In the genomic region with DNA sequence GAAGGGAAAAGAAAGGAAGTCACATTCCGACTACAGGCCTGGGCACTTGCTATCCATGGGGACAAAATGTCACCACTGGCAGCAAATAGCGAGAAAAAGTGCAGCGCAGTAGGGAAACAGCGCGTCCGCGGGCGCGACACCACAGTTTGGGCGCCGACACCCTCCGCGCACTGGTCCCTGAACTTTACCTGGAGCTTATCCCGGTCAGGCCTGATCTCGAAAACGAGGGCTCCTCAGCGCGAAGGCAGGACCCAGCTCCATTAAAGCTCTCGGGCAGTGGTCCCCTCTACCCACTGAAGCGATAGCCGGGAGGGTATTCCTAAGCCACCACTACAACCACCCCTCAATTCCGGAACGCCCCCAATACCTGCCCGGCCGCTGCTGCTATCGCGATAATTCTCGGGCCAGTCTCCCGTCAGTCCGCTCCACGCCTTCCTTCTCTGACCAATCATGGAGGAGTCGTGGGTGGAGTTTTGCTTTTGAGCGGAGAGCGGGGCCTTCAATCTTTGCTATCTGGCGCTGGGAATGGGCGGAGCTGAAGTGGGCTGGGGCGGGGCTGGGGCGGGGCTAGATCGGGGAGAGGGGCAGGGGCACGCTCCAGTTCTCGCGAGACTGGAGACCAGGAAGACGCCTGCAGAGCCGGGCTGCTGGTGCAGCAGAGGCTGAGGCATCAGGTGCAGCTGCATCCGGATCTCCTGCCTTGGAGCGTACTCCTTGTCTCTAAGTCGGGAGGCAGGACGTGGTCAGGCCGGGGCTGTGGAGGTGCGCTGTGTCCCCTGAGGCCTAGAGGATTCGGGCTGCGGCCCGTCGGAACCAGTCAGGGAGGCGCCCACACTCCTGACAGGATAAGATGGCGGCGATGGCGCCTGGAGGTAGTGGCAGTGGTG, we compare ENCODE assay signal across 8 cellular contexts. TPM values are rescaled to one million over a fixed set of nuclear protein-coding genes. Genes with fewer than 3 reads are reported as not detected.
DNase-seq lines count a peak whose midpoint lies in the region; ATAC-seq and TF ChIP-seq lines count a peak whose summit lies in the region.

A gene with protein sequence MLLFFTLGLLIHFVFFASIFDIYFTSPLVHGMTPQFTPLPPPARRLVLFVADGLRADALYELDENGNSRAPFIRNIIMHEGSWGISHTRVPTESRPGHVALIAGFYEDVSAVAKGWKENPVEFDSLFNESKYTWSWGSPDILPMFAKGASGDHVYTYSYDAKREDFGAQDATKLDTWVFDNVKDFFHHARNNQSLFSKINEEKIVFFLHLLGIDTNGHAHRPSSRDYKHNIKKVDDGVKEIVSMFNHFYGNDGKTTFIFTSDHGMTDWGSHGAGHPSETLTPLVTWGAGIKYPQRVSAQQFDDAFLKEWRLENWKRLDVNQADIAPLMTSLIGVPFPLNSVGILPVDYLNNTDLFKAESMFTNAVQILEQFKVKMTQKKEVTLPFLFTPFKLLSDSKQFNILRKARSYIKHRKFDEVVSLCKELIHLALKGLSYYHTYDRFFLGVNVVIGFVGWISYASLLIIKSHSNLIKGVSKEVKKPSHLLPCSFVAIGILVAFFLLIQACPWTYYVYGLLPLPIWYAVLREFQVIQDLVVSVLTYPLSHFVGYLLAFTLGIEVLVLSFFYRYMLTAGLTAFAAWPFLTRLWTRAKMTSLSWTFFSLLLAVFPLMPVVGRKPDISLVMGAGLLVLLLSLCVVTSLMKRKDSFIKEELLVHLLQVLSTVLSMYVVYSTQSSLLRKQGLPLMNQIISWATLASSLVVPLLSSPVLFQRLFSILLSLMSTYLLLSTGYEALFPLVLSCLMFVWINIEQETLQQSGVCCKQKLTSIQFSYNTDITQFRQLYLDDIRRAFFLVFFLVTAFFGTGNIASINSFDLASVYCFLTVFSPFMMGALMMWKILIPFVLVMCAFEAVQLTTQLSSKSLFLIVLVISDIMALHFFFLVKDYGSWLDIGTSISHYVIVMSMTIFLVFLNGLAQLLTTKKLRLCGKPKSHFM (minus strand): TSS at position 401 of the 887 bp plus-strand sequence. CDS start 25,703 bp downstream, outside the sequence.
RELCH (plus strand) TSS at position 600 of the 887 bp plus-strand sequence; CDS start at position 851, 251 bp downstream.

- peak within 1 kb of the TSS; percentile 87 for H3K27ac ChIP-seq in colonic mucosa

- H3K27me3 ChIP-seq in BE2C (no peaks in the 10 kb centered on the region), colonic mucosa (no peaks in the 10 kb centered on the region)

- DNase-seq in BE2C (peak; percentile 87), GM19240 (ENCODE audit: insufficient read length, low spot score) (peak; percentile 65), NCI-H526 (lab: John Stamatoyannopoulos, UW) (peak; percentile 98 to 99), colonic mucosa (peak; percentile 98), kidney tubule cell (ENCODE audit: low spot score) (peak; percentile 99)
- peak; percentile 95 for DNase-seq in activated CD4-positive, alpha-beta T cell treated with anti-CD3 and anti-CD28 coated beads for 48 hours
- DNase-seq in stimulated activated CD4-positive, alpha-beta T cell treated with anti-CD3 and anti-CD28 coated beads, Interleukin-1b, Interleukin-23, amount 100 ng/mL, for 24 hours (ENCODE audit: low read depth in 4 of 4, low spot score in 1 of 4): peak; percentile 79 to 90 (median 88)

- no peaks in the 10 kb centered on the region for H3K9me3 ChIP-seq in BE2C
- no peaks in the 10 kb centered on the region for H3K9me3 ChIP-seq in colonic mucosa

- TF ChIP-seq CTCF in BE2C (IDR thresholded peaks at IDR 0.05; ENCODE audit: low read depth, low read length) (no peak), colonic mucosa (IDR thresholded peaks at IDR 0.05) (no peak)

- peak within 1 kb of the TSS; percentile 78 for H3K4me3 ChIP-seq in BE2C (ENCODE audit: low read depth, low read length)
- peak within 1 kb of the TSS; percentile 92 for H3K4me3 ChIP-seq in colonic mucosa

- H3K9ac ChIP-seq in colonic mucosa (ENCODE audit: low read depth in 2 of 2, low read length in 2 of 2): peak within 1 kb of the TSS; percentile 95 to 96

- ATAC-seq in HG03460 (IDR thresholded peaks at IDR 0.05; ENCODE audit: unreplicated experiment): peak; percentile 90

- intact Hi-C loops in colonic mucosa (cut with DNase I): no loop called here

- no peaks in the 10 kb centered on the region for H3K36me3 ChIP-seq in BE2C
- H3K36me3 ChIP-seq in colonic mucosa: no peaks in the 10 kb centered on the region

- H3K4me1 ChIP-seq in BE2C (no peaks in the 10 kb centered on the region), colonic mucosa (no peaks in the 10 kb centered on the region)

RNA-seq across cellular contexts. Expression of the first gene that starts in this region (rescaled TPM):
- 1.3 TPM for polyA plus RNA-seq in BE2C (2012; ENCODE audit: insufficient read depth, insufficient read length, low read depth)
- total RNA-seq in colonic mucosa: 10 to 100 TPM; 30.1 to 37.9 TPM

RNA-seq across cellular contexts. Expression of gene RELCH, which starts in this region (rescaled TPM):
- 4.0 TPM for polyA plus RNA-seq in BE2C (2012; ENCODE audit: insufficient read depth, insufficient read length, low read depth)
- total RNA-seq in colonic mucosa: 10 to 100 TPM; 38.9 to 56.9 TPM

Comparison
In these comparisons a context has a peak if more than half of its experiments do, and no peak if none do; other contexts are left out.
1. Peak in every context shown above with its lines: DNase-seq, ATAC-seq, H3K4me3 ChIP-seq and H3K27ac ChIP-seq.